ENCODE assay signal across 11 cellular contexts in genomic region chr4:54929459-54929858, GRCh38.
DNase-seq lines count a peak whose midpoint lies in the region; ATAC-seq, FAIRE-seq and TF ChIP-seq lines count a peak whose summit lies in the region.
"Had no signal": no experiment of that assay in that cellular context is flagged by ENCODE, and none has a peak within 500 bp of the region (broad histone marks: within the 10 kb centered on the region; RNA-seq: fewer than 3 reads in every experiment).

No MANE protein-coding gene starts in this region.

- peaks cover 3% of the 10 kb centered on the region for H3K9me1 ChIP-seq in endothelial cell of umbilical vein (replicated peaks; ENCODE audit: control insufficient read depth, extremely low read depth, insufficient read depth, low read length)

- H3K4me1 ChIP-seq in endothelial cell of umbilical vein (ENCODE audit: control insufficient read depth, extremely low read depth, insufficient read depth, low read length) (peaks cover 32% of the 10 kb centered on the region), osteoblast (ENCODE audit: insufficient read depth, low read length) (no peaks in the 10 kb centered on the region)

- no peaks in the 10 kb centered on the region for H3K27me3 ChIP-seq in endothelial cell of umbilical vein (ENCODE audit: control insufficient read depth in 2 of 2, insufficient read depth in 2 of 2, low read length in 2 of 2)
- H3K27me3 ChIP-seq in osteoblast (ENCODE audit: insufficient read depth, low read length) = no peaks in the 10 kb centered on the region
- H3K27me3 ChIP-seq in CD4-positive, alpha-beta T cell (ENCODE audit: control insufficient read depth, insufficient read depth, low read length) = no peaks in the 10 kb centered on the region

- H3K27ac Mint-ChIP-seq in CD4-positive, alpha-beta T cell = no peak overlapping the region
- H3K27ac Mint-ChIP-seq in activated CD4-positive, alpha-beta T cell treated with anti-CD3 and anti-CD28 coated beads, Interleukin-2, amount 10 ng/mL, durations not matched to agents 7 days and 5 days = no peak overlapping the region
- H3K27ac Mint-ChIP-seq: stimulated activated naive CD8-positive, alpha-beta T cell treated with anti-CD3 and anti-CD28 coated beads, Interleukin-15, Interleukin-2, amounts not matched to agents 100 ng/mL and 50 ng/mL, for 24 hours had no signal

- peak overlapping the region; percentile 99 for H3K27ac ChIP-seq in endothelial cell of umbilical vein (ENCODE audit: insufficient read depth, low read depth, low read length)
- H3K27ac ChIP-seq in osteoblast (ENCODE audit: low read depth, low read length) = no peak overlapping the region
- H3K27ac ChIP-seq in CD4-positive, alpha-beta T cell (ENCODE audit: low read depth, low read length) = no peak overlapping the region
- H3K27ac ChIP-seq: C4-2B had no signal

- intact Hi-C loops in endothelial cell of umbilical vein (cut with micrococcal nuclease) = no loop called here
- intact Hi-C loops in CD4-positive, alpha-beta T cell (cut with DNase I, micrococcal nuclease) = no loop called here

- no peaks in the 10 kb centered on the region for H3K36me3 ChIP-seq in endothelial cell of umbilical vein (ENCODE audit: control insufficient read depth in 2 of 2, extremely low read depth in 1 of 2, insufficient read depth in 2 of 2, low read length in 2 of 2)
- no peaks in the 10 kb centered on the region for H3K36me3 ChIP-seq in osteoblast (ENCODE audit: insufficient read depth, low read length)

- H3K4me3 ChIP-seq in endothelial cell of umbilical vein (replicated peaks in 1 of 3; ENCODE audit: insufficient read depth in 1 of 3, low read depth in 1 of 3, low read length in 3 of 3) (no peak overlapping the region), osteoblast (ENCODE audit: insufficient read depth, low read length) (no peak overlapping the region)

- dilution Hi-C loops in endothelial cell of umbilical vein (cut with MboI; ENCODE audit: extremely low pct_ligation_motif_present, low sequenced_read_pairs) = no loop called here

- POLR2A ChIA-PET in endothelial cell of umbilical vein (lab: Charles Lee) = interaction anchor here (1.2 kb wide), 1 partner anchor 13 kb away, joined by 19 read pairs; no protein-coding TSS in a partner anchor
- POLR2A ChIA-PET in CD4-positive, alpha-beta T cell (lab: Charles Lee) = interaction anchor here (1.0 kb wide), 1 partner anchor 13 kb away, joined by 3 read pairs; no protein-coding TSS in a partner anchor
- POLR2A ChIA-PET in activated CD4-positive, alpha-beta T cell treated with anti-CD3 and anti-CD28 coated beads, Interleukin-2, amount 10 ng/mL, durations not matched to agents 7 days and 5 days (lab: Charles Lee) = no interaction called here

- no peak for TF ChIP-seq POLR2A in endothelial cell of umbilical vein (IDR thresholded peaks at IDR 0.05; ENCODE audit: low read depth, low read length)

- H3K9ac ChIP-seq in endothelial cell of umbilical vein (replicated peaks; ENCODE audit: extremely low read depth, insufficient read depth, low read length) = peak overlapping the region; percentile 85

- no peak for TF ChIP-seq CTCF in endothelial cell of umbilical vein (IDR thresholded peaks at IDR 0.05; ENCODE audit: extremely low read depth in 1 of 2, insufficient read depth in 1 of 2, low read depth in 1 of 2, low read length in 2 of 2)
- no peak for TF ChIP-seq CTCF in osteoblast (IDR thresholded peaks at IDR 0.05; ENCODE audit: extremely low read depth, low read depth, low read length)
- TF ChIP-seq CTCF in CD4-positive, alpha-beta T cell (IDR thresholded peaks at IDR 0.05) = no peak

- ATAC-seq in CD4-positive, alpha-beta T cell (ENCODE audit: poor library complexity) = no peak
- ATAC-seq: sciatic nerve had no signal

- H3K4me1 Mint-ChIP-seq in CD4-positive, alpha-beta T cell (ENCODE audit: low read depth) = no peaks in the 10 kb centered on the region
- H3K4me1 Mint-ChIP-seq in activated CD4-positive, alpha-beta T cell treated with anti-CD3 and anti-CD28 coated beads, Interleukin-2, amount 10 ng/mL, durations not matched to agents 7 days and 5 days = no peaks in the 10 kb centered on the region

- H3K4me3 Mint-ChIP-seq in CD4-positive, alpha-beta T cell = no peak overlapping the region
- no peak overlapping the region for H3K4me3 Mint-ChIP-seq in activated CD4-positive, alpha-beta T cell treated with anti-CD3 and anti-CD28 coated beads, Interleukin-2, amount 10 ng/mL, durations not matched to agents 7 days and 5 days
- H3K4me3 Mint-ChIP-seq: stimulated activated naive CD8-positive, alpha-beta T cell treated with anti-CD3 and anti-CD28 coated beads, Interleukin-15, Interleukin-2, amounts not matched to agents 100 ng/mL and 50 ng/mL, for 24 hours had no signal

- H3K4me2 ChIP-seq in endothelial cell of umbilical vein (ENCODE audit: insufficient read depth, low read length) (peak overlapping the region; percentile 81), osteoblast (ENCODE audit: insufficient read depth, low read length) (no peak overlapping the region)

- H4K20me1 ChIP-seq in endothelial cell of umbilical vein (replicated peaks; ENCODE audit: control insufficient read depth, extremely low read depth, insufficient read depth, low read length) = no peaks in the 10 kb centered on the region
- H4K20me1 ChIP-seq in osteoblast (ENCODE audit: insufficient read depth, low read length) = no peaks in the 10 kb centered on the region

- H3K36me3 Mint-ChIP-seq in CD4-positive, alpha-beta T cell (ENCODE audit: low read depth) = no peaks in the 10 kb centered on the region
- H3K36me3 Mint-ChIP-seq in activated CD4-positive, alpha-beta T cell treated with anti-CD3 and anti-CD28 coated beads, Interleukin-2, amount 10 ng/mL, durations not matched to agents 7 days and 5 days (ENCODE audit: low read depth) = no peaks in the 10 kb centered on the region

- no peaks in the 10 kb centered on the region for H3K27me3 Mint-ChIP-seq in CD4-positive, alpha-beta T cell
- no peaks in the 10 kb centered on the region for H3K27me3 Mint-ChIP-seq in activated CD4-positive, alpha-beta T cell treated with anti-CD3 and anti-CD28 coated beads, Interleukin-2, amount 10 ng/mL, durations not matched to agents 7 days and 5 days
- H3K27me3 Mint-ChIP-seq: stimulated activated naive CD8-positive, alpha-beta T cell treated with anti-CD3 and anti-CD28 coated beads, Interleukin-15, Interleukin-2, amounts not matched to agents 100 ng/mL and 50 ng/mL, for 24 hours had no signal

- peaks cover 9% of the 10 kb centered on the region for H3K9me3 Mint-ChIP-seq in CD4-positive, alpha-beta T cell
- H3K9me3 Mint-ChIP-seq in activated CD4-positive, alpha-beta T cell treated with anti-CD3 and anti-CD28 coated beads, Interleukin-2, amount 10 ng/mL, durations not matched to agents 7 days and 5 days = no peaks in the 10 kb centered on the region

- CTCF ChIA-PET in endothelial cell of umbilical vein (lab: Charles Lee) = interaction anchor here (1.2 to 1.9 kb wide), 4 partner anchors 13 to 31 kb away, joined by 3 to 21 read pairs (median 8); no protein-coding TSS in a partner anchor
- CTCF ChIA-PET in CD4-positive, alpha-beta T cell (lab: Charles Lee) = no interaction called here
- CTCF ChIA-PET in activated CD4-positive, alpha-beta T cell treated with anti-CD3 and anti-CD28 coated beads, Interleukin-2, amount 10 ng/mL, durations not matched to agents 7 days and 5 days (lab: Charles Lee) = no interaction called here

- no peak for FAIRE-seq in endothelial cell of umbilical vein (lab: Jason Lieb, UNC)

- BruUV-seq in endothelial cell of umbilical vein (replicated peaks; lab: Mats Ljungman, UMichigan) = no TSS peak

- H3K79me2 ChIP-seq in endothelial cell of umbilical vein (ENCODE audit: control insufficient read depth, insufficient read depth, low read length) = no peaks in the 10 kb centered on the region
- no peaks in the 10 kb centered on the region for H3K79me2 ChIP-seq in osteoblast (ENCODE audit: insufficient read depth, low read length)

- peak; percentile 53 for DNase-seq in DMS153 treated with DMSO at 0.1 percent for 48 hours (lab: John Stamatoyannopoulos, UW; ENCODE audit: unreplicated experiment)
- peak; percentile 88 for DNase-seq in NCI-H2171 treated with DMSO at 0.1 percent for 48 hours (lab: John Stamatoyannopoulos, UW)
- no peak for DNase-seq in endothelial cell of umbilical vein (ENCODE audit: low read depth, low spot score)
- DNase-seq in osteoblast (ENCODE audit: insufficient read length, low spot score, missing footprints) = peak; percentile 3
- DNase-seq in CD4-positive, alpha-beta T cell = no peak
- DNase-seq in NCI-H774 (lab: John Stamatoyannopoulos, UW) = no peak
- DNase-seq in hepatic stellate cell (ENCODE audit: low spot score) = no peak
- no peak for DNase-seq in activated CD4-positive, alpha-beta T cell treated with anti-CD3 and anti-CD28 coated beads, Interleukin-2, amount 10 ng/mL, durations not matched to agents 7 days and 5 days

- peak overlapping the region; percentile 75 for H2AFZ ChIP-seq in endothelial cell of umbilical vein (ENCODE audit: low read depth, low read length)
- H2AFZ ChIP-seq in osteoblast (ENCODE audit: low read length) = no peak overlapping the region

- H3K9me3 ChIP-seq in endothelial cell of umbilical vein (replicated peaks; ENCODE audit: control insufficient read depth, insufficient read depth, low read length) (no peaks in the 10 kb centered on the region), osteoblast (ENCODE audit: low read depth, low read length) (no peaks in the 10 kb centered on the region)
- no peaks in the 10 kb centered on the region for H3K9me3 ChIP-seq in CD4-positive, alpha-beta T cell (ENCODE audit: control insufficient read depth, low read length)

TF ChIP-seq in endothelial cell of umbilical vein, 7 proteins besides CTCF, POLR2A, EP300 and RAD21:
- TF ChIP-seq GATA2 (IDR thresholded peaks at IDR 0.05; ENCODE audit: insufficient read depth, insufficient read length, low read depth, low read length) (no peak), POLR2AphosphoS5 (IDR thresholded peaks at IDR 0.05; ENCODE audit: insufficient read depth, low read depth, low read length) (no peak), JUN (IDR thresholded peaks at IDR 0.05; ENCODE audit: borderline replicate concordance, insufficient read depth, insufficient read length, low read depth) (no peak), FOS (IDR thresholded peaks at IDR 0.05; ENCODE audit: borderline replicate concordance, insufficient read depth, low read length) (no peak), EZH2 (IDR thresholded peaks at IDR 0.05; ENCODE audit: borderline replicate concordance, low read depth, low read length, severe bottlenecking) (no peak), MYC (IDR thresholded peaks at IDR 0.05; ENCODE audit: low read depth, low read length) (no peak), MAX (IDR thresholded peaks at IDR 0.05; ENCODE audit: insufficient read depth, insufficient read length) (no peak)
TF ChIP-seq in endothelial cell of umbilical vein: peak in this region for 0.

Comparison
In these comparisons a context has a peak if more than half of its experiments do, and no peak if none do; other contexts are left out.
1. DNase-seq: peak in DMS153 treated with DMSO at 0.1 percent for 48 hours (single experiment), NCI-H2171 treated with DMSO at 0.1 percent for 48 hours (single experiment) and osteoblast (single experiment); none in endothelial cell of umbilical vein (single experiment), CD4-positive, alpha-beta T cell (0 of 10), NCI-H774 (single experiment), hepatic stellate cell (single experiment) and activated CD4-positive, alpha-beta T cell treated with anti-CD3 and anti-CD28 coated beads, Interleukin-2, amount 10 ng/mL, durations not matched to agents 7 days and 5 days (single experiment).